In the genomic region with DNA sequence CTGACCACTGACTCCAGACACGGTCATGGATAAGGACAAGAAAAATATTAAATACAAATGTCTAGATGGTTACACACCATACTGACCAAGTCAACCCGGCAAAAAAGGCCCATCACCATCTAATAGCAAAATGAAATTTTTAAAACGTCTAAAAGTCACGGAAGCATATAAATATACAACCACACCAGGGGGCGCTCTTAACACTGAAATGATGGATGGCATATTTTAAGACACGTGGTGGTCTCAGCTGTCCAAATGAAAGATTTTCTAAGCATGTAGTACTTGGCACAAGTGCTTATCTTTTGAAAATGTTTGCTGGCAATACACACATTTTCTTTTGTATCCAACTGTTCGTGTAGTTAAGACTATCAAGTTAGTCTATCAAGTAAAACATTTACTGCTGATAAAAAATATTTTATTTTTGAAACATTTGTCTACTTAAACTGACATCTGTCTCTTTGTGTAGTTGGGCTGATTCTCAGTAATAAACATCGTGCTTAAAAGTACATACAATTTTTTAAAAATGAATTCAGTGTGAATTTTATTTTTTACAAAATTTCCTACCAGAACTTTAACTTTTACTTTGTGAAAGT, we compare ENCODE assay signal across 8 cellular contexts.
DNase-seq lines count a peak whose midpoint lies in the region; ATAC-seq, FAIRE-seq and TF ChIP-seq lines count a peak whose summit lies in the region.

No MANE protein-coding gene starts in this region.

- WGBS in neuronal stem cell (ENCODE audit: extremely low coverage in 2 of 2, insufficient read length in 2 of 2, insufficient replicate concordance in 1 of 2), 2 donors = no CpG with 5 or more reads among the region's 8 CpGs

- POLR2A ChIA-PET in endothelial cell of umbilical vein (lab: Charles Lee) = no interaction called here

- H3K36me3 Mint-ChIP-seq in activated T-helper 17 cell treated with anti-CD3 and anti-CD28 coated beads, Interleukin-2, amount 50 U/mL, for 72 hours (ENCODE audit: low read depth) = no peaks in the 10 kb centered on the region

- no peaks in the 10 kb centered on the region for H3K9me3 ChIP-seq in endothelial cell of umbilical vein (replicated peaks; ENCODE audit: control insufficient read depth, insufficient read depth, low read length)
- no peaks in the 10 kb centered on the region for H3K9me3 ChIP-seq in neuronal stem cell (replicated peaks in 1 of 2; ENCODE audit: control insufficient read depth in 2 of 2, insufficient read depth in 1 of 2, low read depth in 1 of 2, low read length in 2 of 2)

- H2BK120ac ChIP-seq in neuronal stem cell (ENCODE audit: low read depth, low read length) = no peak overlapping the region

- no peak overlapping the region for H4K91ac ChIP-seq in neuronal stem cell (ENCODE audit: low read depth, low read length, poor library complexity)

- no peaks in the 10 kb centered on the region for H3K27me3 Mint-ChIP-seq in activated T-helper 17 cell treated with anti-CD3 and anti-CD28 coated beads, Interleukin-2, amount 50 U/mL, for 72 hours

- no peak overlapping the region for H3K4me3 ChIP-seq in endothelial cell of umbilical vein (replicated peaks in 1 of 3; ENCODE audit: insufficient read depth in 1 of 3, low read depth in 1 of 3, low read length in 3 of 3)
- no peak overlapping the region for H3K4me3 ChIP-seq in neuronal stem cell (ENCODE audit: low read length in 2 of 2)

- H3K4me1 ChIP-seq in endothelial cell of umbilical vein (ENCODE audit: control insufficient read depth, extremely low read depth, insufficient read depth, low read length) (no peaks in the 10 kb centered on the region), neuronal stem cell (ENCODE audit: control insufficient read depth in 2 of 2, insufficient read depth in 1 of 2, low read depth in 1 of 2, low read length in 2 of 2) (peaks cover 0 to 1% of the 10 kb centered on the region in 2 donors)

- DNase-seq in DMS 273 (lab: John Stamatoyannopoulos, UW; ENCODE audit: unreplicated experiment) (peak; percentile 87), DMS 273 treated with DMSO at 0.1 percent for 48 hours (lab: John Stamatoyannopoulos, UW) (no peak), H4 (ENCODE audit: low spot score) (peak; percentile 63), NCI-H2081 (lab: John Stamatoyannopoulos, UW) (peak; percentile 80 to 82), endothelial cell of umbilical vein (ENCODE audit: low read depth, low spot score) (peak; percentile 64), neuronal stem cell (ENCODE audit: low spot score) (peak; percentile 56)

- no peak overlapping the region for H3K4ac ChIP-seq in neuronal stem cell (ENCODE audit: low read length)

- CTCF ChIA-PET in endothelial cell of umbilical vein (lab: Charles Lee) = interaction anchor here (0.6 to 3.4 kb wide), 10 partner anchors 9 to 1089 kb away, joined by 3 to 74 read pairs (median 4); no protein-coding TSS in a partner anchor

- dilution Hi-C loops in endothelial cell of umbilical vein (cut with MboI; ENCODE audit: extremely low pct_ligation_motif_present, low sequenced_read_pairs) = no loop called here

- H3K4me3 Mint-ChIP-seq in activated T-helper 17 cell treated with anti-CD3 and anti-CD28 coated beads, Interleukin-2, amount 50 U/mL, for 72 hours = no peak overlapping the region

- H3K9me1 ChIP-seq in endothelial cell of umbilical vein (replicated peaks; ENCODE audit: control insufficient read depth, extremely low read depth, insufficient read depth, low read length) = no peaks in the 10 kb centered on the region

- H3K27ac Mint-ChIP-seq in activated T-helper 17 cell treated with anti-CD3 and anti-CD28 coated beads, Interleukin-2, amount 50 U/mL, for 72 hours = no peak overlapping the region

- H3K9ac ChIP-seq in endothelial cell of umbilical vein (replicated peaks; ENCODE audit: extremely low read depth, insufficient read depth, low read length) (no peak overlapping the region), neuronal stem cell (ENCODE audit: low read depth, low read length, poor library complexity) (no peak overlapping the region)

- peaks cover under 1% of the 10 kb centered on the region for H3K4me1 Mint-ChIP-seq in activated T-helper 17 cell treated with anti-CD3 and anti-CD28 coated beads, Interleukin-2, amount 50 U/mL, for 72 hours

- no peak for TF ChIP-seq POLR2A in endothelial cell of umbilical vein (IDR thresholded peaks at IDR 0.05; ENCODE audit: low read depth, low read length)

- TF ChIP-seq CTCF in VCaP (conservative IDR thresholded peaks at IDR 0.05) (peak; percentile 85), endothelial cell of umbilical vein (IDR thresholded peaks at IDR 0.05; ENCODE audit: extremely low read depth in 1 of 2, insufficient read depth in 1 of 2, low read depth in 1 of 2, low read length in 2 of 2) (peak; percentile 53 to 55)

- intact Hi-C loops in endothelial cell of umbilical vein (cut with micrococcal nuclease) = loop anchor here (1.0 to 5.0 kb wide), 4 partner anchors 188 to 1088 kb away; no protein-coding TSS in a partner anchor

- H3K36me3 ChIP-seq in endothelial cell of umbilical vein (ENCODE audit: control insufficient read depth in 2 of 2, extremely low read depth in 1 of 2, insufficient read depth in 2 of 2, low read length in 2 of 2) (no peaks in the 10 kb centered on the region), neuronal stem cell (replicated peaks in 1 of 2; ENCODE audit: control insufficient read depth in 2 of 2, insufficient read depth in 2 of 2, low read length in 2 of 2) (no peaks in the 10 kb centered on the region)

- H3K27ac ChIP-seq in VCaP (no peak overlapping the region), endothelial cell of umbilical vein (ENCODE audit: insufficient read depth, low read depth, low read length) (no peak overlapping the region), neuronal stem cell (replicated peaks; ENCODE audit: low read length) (no peak overlapping the region)

- H3K27me3 ChIP-seq in endothelial cell of umbilical vein (ENCODE audit: control insufficient read depth in 2 of 2, insufficient read depth in 2 of 2, low read length in 2 of 2) = no peaks in the 10 kb centered on the region
- no peaks in the 10 kb centered on the region for H3K27me3 ChIP-seq in neuronal stem cell (ENCODE audit: control insufficient read depth in 3 of 3, insufficient read depth in 3 of 3, low read depth in 1 of 3, low read length in 3 of 3)

- no peak overlapping the region for H3K23ac ChIP-seq in neuronal stem cell (ENCODE audit: low read depth, low read length, poor library complexity)

- H2BK15ac ChIP-seq in neuronal stem cell (ENCODE audit: low read length) = no peak overlapping the region

- no peaks in the 10 kb centered on the region for H3K79me2 ChIP-seq in endothelial cell of umbilical vein (ENCODE audit: control insufficient read depth, insufficient read depth, low read length)

- peak; percentile 69 for FAIRE-seq in endothelial cell of umbilical vein (lab: Jason Lieb, UNC)

- no peak for ATAC-seq in activated T-helper 17 cell treated with anti-CD3 and anti-CD28 coated beads, Interleukin-2, amount 50 U/mL, for 72 hours (replicated peaks)

- H2AFZ ChIP-seq in endothelial cell of umbilical vein (ENCODE audit: low read depth, low read length) = no peak overlapping the region
- no peak overlapping the region for H2AFZ ChIP-seq in neuronal stem cell (ENCODE audit: low read length)

- H3K9me3 Mint-ChIP-seq in activated T-helper 17 cell treated with anti-CD3 and anti-CD28 coated beads, Interleukin-2, amount 50 U/mL, for 72 hours = no peaks in the 10 kb centered on the region

- H2BK5ac ChIP-seq in neuronal stem cell (ENCODE audit: low read length) = no peak overlapping the region

- BruUV-seq in endothelial cell of umbilical vein (replicated peaks; lab: Mats Ljungman, UMichigan) = no TSS peak

- H3K18ac ChIP-seq in neuronal stem cell (ENCODE audit: low read length) = no peak overlapping the region

- no peaks in the 10 kb centered on the region for H3K79me1 ChIP-seq in neuronal stem cell (ENCODE audit: low read depth, low read length)

- H2BK12ac ChIP-seq in neuronal stem cell (ENCODE audit: low read length) = no peak overlapping the region

- H4K20me1 ChIP-seq in endothelial cell of umbilical vein (replicated peaks; ENCODE audit: control insufficient read depth, extremely low read depth, insufficient read depth, low read length) = no peaks in the 10 kb centered on the region

- H3K14ac ChIP-seq in neuronal stem cell (ENCODE audit: low read length) = no peak overlapping the region

- H3K4me2 ChIP-seq in endothelial cell of umbilical vein (ENCODE audit: insufficient read depth, low read length) (no peak overlapping the region), neuronal stem cell (ENCODE audit: insufficient read depth, low read length, poor library complexity, severe bottlenecking) (no peak overlapping the region)

- no peak overlapping the region for H2AK5ac ChIP-seq in neuronal stem cell (ENCODE audit: low read depth, low read length)

- H4K8ac ChIP-seq in neuronal stem cell (ENCODE audit: low read depth, low read length) = no peak overlapping the region

TF ChIP-seq in endothelial cell of umbilical vein, 7 proteins besides CTCF, POLR2A, EP300 and RAD21:
- TF ChIP-seq POLR2AphosphoS5 (IDR thresholded peaks at IDR 0.05; ENCODE audit: insufficient read depth, low read depth, low read length) (no peak), MYC (IDR thresholded peaks at IDR 0.05; ENCODE audit: low read depth, low read length) (no peak), JUN (IDR thresholded peaks at IDR 0.05; ENCODE audit: borderline replicate concordance, insufficient read depth, insufficient read length, low read depth) (no peak), MAX (IDR thresholded peaks at IDR 0.05; ENCODE audit: insufficient read depth, insufficient read length) (no peak), GATA2 (IDR thresholded peaks at IDR 0.05; ENCODE audit: insufficient read depth, insufficient read length, low read depth, low read length) (no peak), FOS (IDR thresholded peaks at IDR 0.05; ENCODE audit: borderline replicate concordance, insufficient read depth, low read length) (no peak), EZH2 (IDR thresholded peaks at IDR 0.05; ENCODE audit: borderline replicate concordance, low read depth, low read length, severe bottlenecking) (no peak)
